6 cellular contexts compared by ENCODE assay signal in genomic region chr19:36128392-36128736, GRCh38. TPM values are rescaled to one million over a fixed set of nuclear protein-coding genes. Genes with fewer than 3 reads are reported as not detected.
DNase-seq lines count a peak whose midpoint lies in the region; TF ChIP-seq lines count a peak whose summit lies in the region.

No MANE protein-coding gene starts in this region.

- peak overlapping the region; percentile 82 for H3K9ac ChIP-seq in BLaER1
- H3K9ac ChIP-seq in HUES64 (ENCODE audit: low read depth, low read length): peak overlapping the region; percentile 76
- no peak overlapping the region for H3K9ac ChIP-seq in parathyroid adenoma

- no peaks in the 10 kb centered on the region for H3K27me3 ChIP-seq in BLaER1
- no peaks in the 10 kb centered on the region for H3K27me3 ChIP-seq in HUES64 (ENCODE audit: insufficient read depth, low read length)
- no peaks in the 10 kb centered on the region for H3K27me3 ChIP-seq in parathyroid adenoma (ENCODE audit: control insufficient read depth, insufficient read depth, low read length)

- H3K36me3 ChIP-seq in BLaER1 (peaks cover 29% of the 10 kb centered on the region), HUES64 (ENCODE audit: insufficient read depth, low read length) (peaks cover 24% of the 10 kb centered on the region), parathyroid adenoma (ENCODE audit: control insufficient read depth, insufficient read depth, low read length) (no peaks in the 10 kb centered on the region)

- H3K4me1 Mint-ChIP-seq in chondrocyte (ENCODE audit: low read depth): peaks cover 11% of the 10 kb centered on the region

- WGBS in HUES64: 24% methylated on average over 10 of the region's 10 CpGs

- H3K4me3 ChIP-seq in BLaER1 (peak overlapping the region; percentile 68), HUES64 (ENCODE audit: low read length) (peak overlapping the region; percentile 64), parathyroid adenoma (ENCODE audit: low read depth, low read length) (peak overlapping the region; percentile 63)

- H3K36me3 Mint-ChIP-seq in chondrocyte (ENCODE audit: low read depth): peaks cover 11% of the 10 kb centered on the region

- POLR2A ChIA-PET in GM10248 (lab: Yijun Ruan, JAX): no interaction called here

- H3K4me2 ChIP-seq in BLaER1: peak overlapping the region; percentile 90
- H3K4me2 ChIP-seq in parathyroid adenoma (ENCODE audit: low read length): peak overlapping the region; percentile 78

- no peaks in the 10 kb centered on the region for H3K27me3 Mint-ChIP-seq in chondrocyte (ENCODE audit: low read depth)

- no peak for TF ChIP-seq CTCF in chondrocyte (IDR thresholded peaks at IDR 0.05)
- TF ChIP-seq CTCF in parathyroid adenoma (IDR thresholded peaks at IDR 0.05): no peak
- TF ChIP-seq CTCF in GM10248 (IDR thresholded peaks at IDR 0.05; ENCODE audit: control extremely low read depth, extremely low read depth, low read depth, missing control alignments): no peak

- peak overlapping the region; percentile 85 for H2AFZ ChIP-seq in parathyroid adenoma

- H4K20me1 ChIP-seq in BLaER1: no peaks in the 10 kb centered on the region

- H3K4me1 ChIP-seq in BLaER1 (peaks cover 57% of the 10 kb centered on the region), HUES64 (ENCODE audit: insufficient read depth, low read length) (no peaks in the 10 kb centered on the region), parathyroid adenoma (peaks cover 13% of the 10 kb centered on the region)

- peak overlapping the region; percentile 98 for H3K27ac Mint-ChIP-seq in chondrocyte (ENCODE audit: unreplicated experiment)

- CTCF ChIA-PET in GM10248 (lab: Yijun Ruan, JAX): interaction anchor here (0.7 to 5.9 kb wide), 27 partner anchors 10 to 380 kb away, joined by 3 to 47 read pairs (median 4); partner anchors contain the start of genes CAPNS1, LIN37, POLR2I and TBCB

- H3K79me2 ChIP-seq in parathyroid adenoma: no peaks in the 10 kb centered on the region

- H3K27ac ChIP-seq in BLaER1 (peak overlapping the region; percentile 83), HUES64 (ENCODE audit: low read depth, low read length) (peak overlapping the region; percentile 82), parathyroid adenoma (peak overlapping the region; percentile 85)

- no peaks in the 10 kb centered on the region for H3K9me3 Mint-ChIP-seq in chondrocyte (ENCODE audit: low read depth)

- DNase-seq in chondrocyte (ENCODE audit: low spot score): no peak
- DNase-seq in GM10248 (ENCODE audit: extremely low spot score): no peak
- DNase-seq in hepatic stellate cell (ENCODE audit: low spot score): no peak

- peak overlapping the region; percentile 88 for H3K4me3 Mint-ChIP-seq in chondrocyte (ENCODE audit: unreplicated experiment)

- H3K9me3 ChIP-seq in BLaER1 (no peaks in the 10 kb centered on the region), HUES64 (ENCODE audit: insufficient read depth, low read depth, low read length) (no peaks in the 10 kb centered on the region), parathyroid adenoma (ENCODE audit: control insufficient read depth, low read length) (no peaks in the 10 kb centered on the region)

RNA-seq across cellular contexts. Expression of gene CAPNS1, which starts 11.5 kb away (rescaled TPM):
- polyA plus RNA-seq in HUES64 (2013, experiment 1 of 2): 376 TPM
- polyA plus RNA-seq in HUES64 (2013, experiment 2 of 2): 356 TPM
- 509 to 762 TPM (median 724 TPM) in 3 replicates for total RNA-seq in chondrocyte

RNA-seq across cellular contexts. Expression of gene TBCB, which starts 13.1 kb away (rescaled TPM):
- 177 TPM for polyA plus RNA-seq in HUES64 (2013, experiment 1 of 2)
- polyA plus RNA-seq in HUES64 (2013, experiment 2 of 2): 168 TPM
- total RNA-seq in chondrocyte: 181 to 201 TPM (median 199 TPM) in 3 replicates

RNA-seq across cellular contexts. Expression of gene POLR2I, which starts 13.7 kb away (rescaled TPM):
- polyA plus RNA-seq in HUES64 (2013, experiment 1 of 2): 125 TPM
- 143 TPM for polyA plus RNA-seq in HUES64 (2013, experiment 2 of 2)
- total RNA-seq in chondrocyte: 43.5 to 61.6 TPM (median 49.2 TPM) in 3 replicates

RNA-seq across cellular contexts. Expression of gene OVOL3, which starts 17.4 kb away (rescaled TPM):
- polyA plus RNA-seq in HUES64 (2013, experiment 1 of 2): not detected
- polyA plus RNA-seq in HUES64 (2013, experiment 2 of 2): not detected
- total RNA-seq in chondrocyte: not detected in 3 replicates

RNA-seq across cellular contexts. Expression of gene COX7A1, which starts 23.9 kb away (rescaled TPM):
- polyA plus RNA-seq in HUES64 (2013, experiment 1 of 2): not detected
- not detected for polyA plus RNA-seq in HUES64 (2013, experiment 2 of 2)
- total RNA-seq in chondrocyte: not detected in 3 replicates
